In genomic region chr1:14571810-14572767, GRCh38 we compare ENCODE assay signal across 2 cellular contexts.
A peak's percentile ranks its signal among the peaks of the same experiment; 100 is the strongest.
TF ChIP-seq lines count a peak whose summit lies in the region.

No MANE protein-coding gene starts in this region.

TF ChIP-seq in GM23338, 12 proteins besides CTCF, POLR2A, EP300 and RAD21:
- TF ChIP-seq ZNF462 (CRISPR knock-in tag; IDR thresholded peaks at IDR 0.05) (no peak), ETS1 (IDR thresholded peaks at IDR 0.05) (no peak), JUNB (IDR thresholded peaks at IDR 0.05; ENCODE audit: unreplicated experiment) (no peak), ZNF114 (CRISPR knock-in tag; IDR thresholded peaks at IDR 0.05) (no peak), POLR2AphosphoS5 (IDR thresholded peaks at IDR 0.05; ENCODE audit: low read depth) (no peak), CREB1 (CRISPR knock-in tag; IDR thresholded peaks at IDR 0.05; ENCODE audit: low read depth) (no peak), STAT1 (IDR thresholded peaks at IDR 0.05; ENCODE audit: unreplicated experiment) (no peak), EZH2 (IDR thresholded peaks at IDR 0.05; ENCODE audit: low read depth, unreplicated experiment) (no peak), NANOG (IDR thresholded peaks at IDR 0.05; ENCODE audit: borderline replicate concordance) (no peak), EZH2phosphoT487 (IDR thresholded peaks at IDR 0.05; ENCODE audit: unreplicated experiment) (no peak), REST (IDR thresholded peaks at IDR 0.05; ENCODE audit: unreplicated experiment) (no peak), ZNF331 (CRISPR knock-in tag; IDR thresholded peaks at IDR 0.05; ENCODE audit: low read depth) (no peak)

TF ChIP-seq in K562, 482 proteins besides CTCF, POLR2A, EP300 and RAD21 (continued from another document):
- TF ChIP-seq, protein P1, sequence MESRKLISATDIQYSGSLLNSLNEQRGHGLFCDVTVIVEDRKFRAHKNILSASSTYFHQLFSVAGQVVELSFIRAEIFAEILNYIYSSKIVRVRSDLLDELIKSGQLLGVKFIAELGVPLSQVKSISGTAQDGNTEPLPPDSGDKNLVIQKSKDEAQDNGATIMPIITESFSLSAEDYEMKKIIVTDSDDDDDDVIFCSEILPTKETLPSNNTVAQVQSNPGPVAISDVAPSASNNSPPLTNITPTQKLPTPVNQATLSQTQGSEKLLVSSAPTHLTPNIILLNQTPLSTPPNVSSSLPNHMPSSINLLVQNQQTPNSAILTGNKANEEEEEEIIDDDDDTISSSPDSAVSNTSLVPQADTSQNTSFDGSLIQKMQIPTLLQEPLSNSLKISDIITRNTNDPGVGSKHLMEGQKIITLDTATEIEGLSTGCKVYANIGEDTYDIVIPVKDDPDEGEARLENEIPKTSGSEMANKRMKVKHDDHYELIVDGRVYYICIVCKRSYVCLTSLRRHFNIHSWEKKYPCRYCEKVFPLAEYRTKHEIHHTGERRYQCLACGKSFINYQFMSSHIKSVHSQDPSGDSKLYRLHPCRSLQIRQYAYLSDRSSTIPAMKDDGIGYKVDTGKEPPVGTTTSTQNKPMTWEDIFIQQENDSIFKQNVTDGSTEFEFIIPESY (CRISPR knock-in tag; IDR thresholded peaks at IDR 0.05): peak; percentile 90
- no peak for TF ChIP-seq ZNF668 (CRISPR knock-in tag; IDR thresholded peaks at IDR 0.05)
- TF ChIP-seq, protein P2, sequence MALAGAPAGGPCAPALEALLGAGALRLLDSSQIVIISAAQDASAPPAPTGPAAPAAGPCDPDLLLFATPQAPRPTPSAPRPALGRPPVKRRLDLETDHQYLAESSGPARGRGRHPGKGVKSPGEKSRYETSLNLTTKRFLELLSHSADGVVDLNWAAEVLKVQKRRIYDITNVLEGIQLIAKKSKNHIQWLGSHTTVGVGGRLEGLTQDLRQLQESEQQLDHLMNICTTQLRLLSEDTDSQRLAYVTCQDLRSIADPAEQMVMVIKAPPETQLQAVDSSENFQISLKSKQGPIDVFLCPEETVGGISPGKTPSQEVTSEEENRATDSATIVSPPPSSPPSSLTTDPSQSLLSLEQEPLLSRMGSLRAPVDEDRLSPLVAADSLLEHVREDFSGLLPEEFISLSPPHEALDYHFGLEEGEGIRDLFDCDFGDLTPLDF (CRISPR knock-in tag; IDR thresholded peaks at IDR 0.05): no peak
- no peak for TF ChIP-seq ZNF212 (CRISPR knock-in tag; IDR thresholded peaks at IDR 0.05)
- no peak for TF ChIP-seq SRSF9 (IDR thresholded peaks at IDR 0.05; ENCODE audit: borderline replicate concordance, low read depth, low read length)
- TF ChIP-seq, protein P3, sequence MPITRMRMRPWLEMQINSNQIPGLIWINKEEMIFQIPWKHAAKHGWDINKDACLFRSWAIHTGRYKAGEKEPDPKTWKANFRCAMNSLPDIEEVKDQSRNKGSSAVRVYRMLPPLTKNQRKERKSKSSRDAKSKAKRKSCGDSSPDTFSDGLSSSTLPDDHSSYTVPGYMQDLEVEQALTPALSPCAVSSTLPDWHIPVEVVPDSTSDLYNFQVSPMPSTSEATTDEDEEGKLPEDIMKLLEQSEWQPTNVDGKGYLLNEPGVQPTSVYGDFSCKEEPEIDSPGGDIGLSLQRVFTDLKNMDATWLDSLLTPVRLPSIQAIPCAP (CRISPR knock-in tag; IDR thresholded peaks at IDR 0.05; ENCODE audit: borderline replicate concordance): no peak
- TF ChIP-seq SMC3 (conservative IDR thresholded peaks at IDR 0.05; ENCODE audit: insufficient read depth, low read depth, low read length): peak; percentile 61
- 0 out of 2 replicates have a peak, but pooled peaks have one; percentile 35 for TF ChIP-seq DEAF1 (CRISPR knock-in tag; IDR thresholded peaks at IDR 0.05)
- TF ChIP-seq SP2 (IDR thresholded peaks at IDR 0.05; ENCODE audit: extremely low read depth, low read depth, low read length, poor library complexity, severe bottlenecking): peak; percentile 36
- TF ChIP-seq GATAD2B (IDR thresholded peaks at IDR 0.05; ENCODE audit: borderline replicate concordance): no peak
- no peak for TF ChIP-seq STAT5B (CRISPR knock-in tag; IDR thresholded peaks at IDR 0.05)
